Comparison of ENCODE assay signal across 8 cellular contexts in the genomic region with DNA sequence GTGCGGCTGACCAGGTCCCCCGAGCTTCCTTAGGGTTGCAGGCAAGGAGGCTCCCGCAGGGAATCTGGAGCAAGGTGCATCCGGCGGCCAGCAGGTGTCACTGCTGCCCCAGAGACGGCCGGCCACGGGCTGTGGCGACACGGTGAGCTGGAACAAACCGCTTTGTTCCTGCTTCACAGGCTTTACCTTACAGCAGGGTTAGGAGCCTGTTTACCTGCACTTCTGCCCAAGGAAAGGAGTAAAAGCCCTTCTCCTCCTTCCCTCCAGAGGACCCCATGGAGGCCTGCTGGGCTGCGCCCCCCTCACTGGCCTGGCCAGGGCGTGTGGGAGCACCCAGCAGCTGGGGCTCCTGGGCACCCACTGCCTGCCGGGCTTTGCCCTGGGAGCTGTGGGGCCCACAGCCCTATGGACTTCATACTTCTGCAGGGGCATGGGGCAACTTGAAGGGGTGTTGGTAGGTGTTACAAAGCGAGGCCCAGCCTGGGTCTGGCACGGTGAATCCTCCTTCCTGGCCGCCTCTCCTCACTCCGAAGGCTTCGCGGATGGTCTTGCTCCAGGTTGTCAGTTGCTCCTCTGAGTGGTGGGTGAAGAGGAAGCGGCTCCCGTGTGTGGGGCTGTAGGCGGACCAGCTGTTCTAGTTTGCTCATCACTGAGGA.
DNase-seq lines count a peak whose midpoint lies in the region; ATAC-seq and TF ChIP-seq lines count a peak whose summit lies in the region.

No MANE protein-coding gene starts in this region.

- H3K4me3 ChIP-seq in Panc1 (ENCODE audit: low read depth in 2 of 2, low read length in 2 of 2) (no peak overlapping the region), fibroblast of villous mesenchyme (ENCODE audit: low read depth, low read length) (no peak overlapping the region), suprapubic skin (no peak overlapping the region)

- intact Hi-C loops in Panc1 (cut with micrococcal nuclease; ENCODE audit: unreplicated experiment): loop anchor here (5.0 to 10.0 kb wide), 2 partner anchors 166 to 1449 kb away; no protein-coding TSS in a partner anchor

- H3K9me3 ChIP-seq in Panc1 (ENCODE audit: control insufficient read depth, insufficient read depth, low read depth, low read length) (no peaks in the 10 kb centered on the region), suprapubic skin (no peaks in the 10 kb centered on the region)

- TF ChIP-seq CTCF in Panc1 (IDR thresholded peaks at IDR 0.05) (peak; percentile 96), fibroblast of villous mesenchyme (IDR thresholded peaks at IDR 0.05; ENCODE audit: insufficient read depth, low read depth, low read length) (peak; percentile 92), suprapubic skin (IDR thresholded peaks at IDR 0.05) (peak; percentile 88 to 91)

- ATAC-seq in GM21390 (IDR thresholded peaks at IDR 0.05; ENCODE audit: unreplicated experiment) (peak; percentile 83), Panc1 (peak; percentile 94)

- in situ Hi-C loops in KBM-7 (cut with MboI; ENCODE audit: low pct_unique_long_range_greater_than_20kb, low sequenced_read_pairs): no loop called here
- in situ Hi-C loops in Panc1 (cut with HindIII; ENCODE audit: low pct_unique_long_range_greater_than_20kb, low sequenced_read_pairs): no loop called here

- TF ChIP-seq EP300 in suprapubic skin (IDR thresholded peaks at IDR 0.05): no peak

- CTCF ChIA-PET in Panc1 (lab: Charles Lee): interaction anchor here (0.5 to 2.0 kb wide), 21 partner anchors 10 to 1455 kb away, joined by 3 to 10 read pairs (median 5); no protein-coding TSS in a partner anchor

- BruUV-seq in Panc1 (replicated peaks; lab: Mats Ljungman, UMichigan): no TSS peak

- H3K27me3 ChIP-seq in Panc1 (ENCODE audit: control insufficient read depth, insufficient read depth, low read length): no peaks in the 10 kb centered on the region
- H3K27me3 ChIP-seq in suprapubic skin: no peaks in the 10 kb centered on the region

- POLR2A ChIA-PET in Panc1 (lab: Charles Lee): interaction anchor here (0.6 kb wide), 1 partner anchor 900 kb away, joined by 9 read pairs; no protein-coding TSS in a partner anchor

- WGBS in suprapubic skin: 83% methylated on average over 12 of the region's 23 CpGs

- H3K4me1 ChIP-seq in Panc1 (ENCODE audit: control insufficient read depth, insufficient read depth, low read length) (no peaks in the 10 kb centered on the region), suprapubic skin (peaks cover 12% of the 10 kb centered on the region)

- H3K36me3 ChIP-seq in Panc1 (ENCODE audit: control insufficient read depth, insufficient read depth, low read length) (no peaks in the 10 kb centered on the region), suprapubic skin (no peaks in the 10 kb centered on the region)

- H3K27ac ChIP-seq in Panc1 (ENCODE audit: low read length): no peak overlapping the region
- H3K27ac ChIP-seq in suprapubic skin: no peak overlapping the region

- no peak for TF ChIP-seq POLR2A in suprapubic skin (IDR thresholded peaks at IDR 0.05)

- DNase-seq in COLO668 (lab: John Stamatoyannopoulos, UW; ENCODE audit: unreplicated experiment) (peak; percentile 69), KBM-7 (peak; percentile 88), Panc1 (ENCODE audit: low read depth, low spot score) (no peak), activated T-helper 1 cell treated with Interleukin-2 at 50 U/mL for 16 hours (ENCODE audit: low read depth) (peak; percentile 47), fibroblast of villous mesenchyme (ENCODE audit: low read depth) (peak; percentile 69), nucleus accumbens (lab: John Stamatoyannopoulos, UW) (peak in 53 of 56 donors; percentile 11 to 85 (median 62)), suprapubic skin (ENCODE audit: low spot score in 2 of 2) (peak; percentile 80 to 89)
